13 cellular contexts compared by ENCODE assay signal in the genomic region with DNA sequence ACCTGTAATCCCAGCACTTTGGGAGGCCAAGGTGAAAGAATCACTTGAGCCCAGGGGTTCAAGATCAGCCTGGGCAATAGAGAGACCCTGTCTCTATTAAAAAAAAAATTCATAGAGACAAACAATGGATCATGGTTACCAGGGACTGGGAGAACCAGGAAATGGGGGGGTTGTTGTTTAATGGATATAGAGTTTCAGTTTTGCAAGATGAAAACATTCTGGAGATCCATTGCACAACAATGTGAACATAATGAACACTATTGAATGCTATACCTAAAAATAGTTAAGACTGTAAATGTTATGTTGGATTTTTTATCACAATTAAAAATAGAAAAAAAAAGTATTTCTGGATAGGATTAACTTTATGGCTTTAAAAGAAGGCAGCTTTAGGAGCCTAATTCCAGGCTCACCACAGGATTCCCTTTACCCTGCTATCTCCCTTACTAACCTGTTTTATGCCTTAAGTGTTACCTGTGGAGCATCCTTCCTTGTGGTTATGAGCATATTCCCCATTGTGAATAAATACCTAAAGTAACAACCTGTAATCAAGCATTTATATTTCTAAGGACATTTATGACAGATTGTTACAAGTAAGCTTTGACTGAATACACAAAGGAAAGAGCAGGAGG. TPM values are rescaled to one million over a fixed set of nuclear protein-coding genes. Genes with fewer than 3 reads are reported as not detected.
DNase-seq lines count a peak whose midpoint lies in the region; ATAC-seq and TF ChIP-seq lines count a peak whose summit lies in the region.
"Had no signal": no experiment of that assay in that cellular context is flagged by ENCODE, and none has a peak within 500 bp of the region (broad histone marks: within the 10 kb centered on the region; RNA-seq: fewer than 3 reads in every experiment).

No MANE protein-coding gene starts in this region.

- H3K4me3 ChIP-seq in ACC112 (ENCODE audit: low read depth, low read length), result peak overlapping the region; percentile 5; the same call in 1 of the 2 replicates
- H3K4me3 ChIP-seq in mesenchymal stem cell (ENCODE audit: insufficient read depth in 1 of 2, low read depth in 1 of 2, low read length in 2 of 2), result no peak overlapping the region
- H3K4me3 ChIP-seq: suprapubic skin had no signal

- no peak overlapping the region for H3K4me3 Mint-ChIP-seq in chondrocyte (ENCODE audit: unreplicated experiment)
- no peak overlapping the region for H3K4me3 Mint-ChIP-seq in glutamatergic neuron (ENCODE audit: unreplicated experiment)
- no peak overlapping the region for H3K4me3 Mint-ChIP-seq in stimulated activated naive B cell treated with anti-CD40 and anti-IgM and Interleukin-4, amounts not matched to agents 10 μg/mL and 1 μg/mL and 100 μg/mL, for 72 hours
- H3K4me3 Mint-ChIP-seq: activated naive CD8-positive, alpha-beta T cell treated with anti-CD3 and anti-CD28 coated beads for 36 hours had no signal

- no peak overlapping the region for H3K4ac ChIP-seq in mesenchymal stem cell (ENCODE audit: low read depth in 1 of 2, low read length in 2 of 2)

- H4K91ac ChIP-seq in mesenchymal stem cell (ENCODE audit: low read length), result no peak overlapping the region

- H3K14ac ChIP-seq in mesenchymal stem cell (ENCODE audit: low read length in 2 of 2), result no peak overlapping the region

- DNase-seq in chondrocyte (ENCODE audit: low spot score) (no peak), mesenchymal stem cell (peak; percentile 34), glutamatergic neuron (no peak), Ammon's horn (ENCODE audit: low spot score) (no peak)
- DNase-seq in stimulated activated naive B cell treated with anti-CD40 and anti-IgM and Interleukin-4, amounts not matched to agents 10 μg/mL and 1 μg/mL and 100 μg/mL, for 72 hours, result no peak
- DNase-seq: activated naive CD8-positive, alpha-beta T cell treated with anti-CD3 and anti-CD28 coated beads for 36 hours; erythroblast; NCI-H2171 treated with DMSO at 0.1 percent for 48 hours; stimulated activated CD4-positive, alpha-beta T cell treated with anti-CD3 and anti-CD28 coated beads, Interleukin-12 subunit alpha, Interleukin-12 subunit beta, amount 100 ng/mL, for 4 hours had no signal

- H3K4me1 ChIP-seq in ACC112 (ENCODE audit: control insufficient read depth, insufficient read depth, low read length, unreplicated experiment) (peaks cover 33% of the 10 kb centered on the region), mesenchymal stem cell (ENCODE audit: control insufficient read depth, insufficient read depth, low read depth, low read length) (peaks cover 8% of the 10 kb centered on the region)

- no peak overlapping the region for H2BK12ac ChIP-seq in mesenchymal stem cell (ENCODE audit: low read length in 2 of 2)

- H3K4me2 ChIP-seq in mesenchymal stem cell (ENCODE audit: low read length, poor library complexity, severe bottlenecking), result no peak overlapping the region

- H3K36me3 ChIP-seq in ACC112 (ENCODE audit: insufficient read depth, low read length) (0 out of 2 replicates have a peak, but pooled peaks cover 4% of the 10 kb centered on the region), mesenchymal stem cell (ENCODE audit: control insufficient read depth in 1 of 2, insufficient read depth in 2 of 2, low read depth in 1 of 2, low read length in 2 of 2) (no peaks in the 10 kb centered on the region)
- H3K36me3 ChIP-seq: suprapubic skin had no signal

- H2BK5ac ChIP-seq in mesenchymal stem cell (ENCODE audit: low read depth, low read length, poor library complexity, severe bottlenecking), result no peak overlapping the region

- H2BK15ac ChIP-seq in mesenchymal stem cell (ENCODE audit: low read depth, poor library complexity, severe bottlenecking), result no peak overlapping the region

- no peak overlapping the region for H3K9ac ChIP-seq in mesenchymal stem cell (ENCODE audit: low read length)

- H3K36me3 Mint-ChIP-seq in chondrocyte (ENCODE audit: low read depth), result no peaks in the 10 kb centered on the region
- no peaks in the 10 kb centered on the region for H3K36me3 Mint-ChIP-seq in glutamatergic neuron (ENCODE audit: unreplicated experiment)
- H3K36me3 Mint-ChIP-seq in stimulated activated naive B cell treated with anti-CD40 and anti-IgM and Interleukin-4, amounts not matched to agents 10 μg/mL and 1 μg/mL and 100 μg/mL, for 72 hours, result no peaks in the 10 kb centered on the region
- H3K36me3 Mint-ChIP-seq: activated naive CD8-positive, alpha-beta T cell treated with anti-CD3 and anti-CD28 coated beads for 36 hours had no signal

- no peaks in the 10 kb centered on the region for H3K79me2 ChIP-seq in ACC112 (ENCODE audit: control insufficient read depth, insufficient read depth, low read length, unreplicated experiment)

- H2AK5ac ChIP-seq in mesenchymal stem cell (ENCODE audit: low read length, severe bottlenecking), result no peak overlapping the region

- no peak overlapping the region for H3K18ac ChIP-seq in mesenchymal stem cell (ENCODE audit: low read depth in 1 of 2, low read length in 2 of 2)

- no peaks in the 10 kb centered on the region for H3K27me3 ChIP-seq in ACC112 (ENCODE audit: insufficient read depth, low read length)
- no peaks in the 10 kb centered on the region for H3K27me3 ChIP-seq in mesenchymal stem cell (ENCODE audit: control insufficient read depth in 1 of 2, insufficient read depth in 1 of 2, low read length in 2 of 2)
- H3K27me3 ChIP-seq: suprapubic skin had no signal

- no peak overlapping the region for H4K8ac ChIP-seq in mesenchymal stem cell (ENCODE audit: low read length)

- no peaks in the 10 kb centered on the region for H3K9me3 ChIP-seq in mesenchymal stem cell (ENCODE audit: control insufficient read depth, low read length)
- H3K9me3 ChIP-seq: suprapubic skin had no signal

- H3K27ac Mint-ChIP-seq in chondrocyte (ENCODE audit: unreplicated experiment) (peak overlapping the region; percentile 79), glutamatergic neuron (ENCODE audit: unreplicated experiment) (no peak overlapping the region)
- H3K27ac Mint-ChIP-seq in stimulated activated naive B cell treated with anti-CD40 and anti-IgM and Interleukin-4, amounts not matched to agents 10 μg/mL and 1 μg/mL and 100 μg/mL, for 72 hours, result no peak overlapping the region
- H3K27ac Mint-ChIP-seq: activated naive CD8-positive, alpha-beta T cell treated with anti-CD3 and anti-CD28 coated beads for 36 hours had no signal

- no peak overlapping the region for H3K23ac ChIP-seq in mesenchymal stem cell (ENCODE audit: low read length in 2 of 2)

- H3K79me1 ChIP-seq in mesenchymal stem cell (replicated peaks; ENCODE audit: low read length, poor library complexity, severe bottlenecking), result peaks cover 4% of the 10 kb centered on the region

- no peak for TF ChIP-seq EP300 in Ishikawa (IDR thresholded peaks at IDR 0.05; ENCODE audit: borderline replicate concordance)

- H3K27me3 Mint-ChIP-seq in chondrocyte (ENCODE audit: low read depth) (no peaks in the 10 kb centered on the region), glutamatergic neuron (ENCODE audit: unreplicated experiment) (no peaks in the 10 kb centered on the region)
- H3K27me3 Mint-ChIP-seq in stimulated activated naive B cell treated with anti-CD40 and anti-IgM and Interleukin-4, amounts not matched to agents 10 μg/mL and 1 μg/mL and 100 μg/mL, for 72 hours, result peaks cover 0 to 19% of the 10 kb centered on the region in 2 donors

- no peak overlapping the region for H2BK120ac ChIP-seq in mesenchymal stem cell (ENCODE audit: low read depth, low read length)

- H3K4me1 Mint-ChIP-seq in chondrocyte (ENCODE audit: low read depth) (peaks cover 39% of the 10 kb centered on the region), glutamatergic neuron (ENCODE audit: low read depth, unreplicated experiment) (no peaks in the 10 kb centered on the region)
- H3K4me1 Mint-ChIP-seq in stimulated activated naive B cell treated with anti-CD40 and anti-IgM and Interleukin-4, amounts not matched to agents 10 μg/mL and 1 μg/mL and 100 μg/mL, for 72 hours, result no peaks in the 10 kb centered on the region
- H3K4me1 Mint-ChIP-seq: activated naive CD8-positive, alpha-beta T cell treated with anti-CD3 and anti-CD28 coated beads for 36 hours had no signal

- TF ChIP-seq RAD21 in Ishikawa (IDR thresholded peaks at IDR 0.05; ENCODE audit: low read depth), result no peak

- H2AFZ ChIP-seq in ACC112 (ENCODE audit: low read length, unreplicated experiment) (peak overlapping the region; percentile 67), mesenchymal stem cell (ENCODE audit: low read depth, low read length) (no peak overlapping the region)

- H3K27ac ChIP-seq in ACC112 (ENCODE audit: low read depth, low read length), result peak overlapping the region; percentile 34; the same call in 1 of the 2 replicates
- H3K27ac ChIP-seq in mesenchymal stem cell (ENCODE audit: low read length, poor library complexity, severe bottlenecking), result peak overlapping the region; percentile 69

- TF ChIP-seq CTCF in chondrocyte (IDR thresholded peaks at IDR 0.05) (no peak), glutamatergic neuron (IDR thresholded peaks at IDR 0.05; ENCODE audit: partially characterized antibody, unreplicated experiment) (no peak)

- H3K9me3 Mint-ChIP-seq in chondrocyte (ENCODE audit: low read depth) (no peaks in the 10 kb centered on the region), glutamatergic neuron (ENCODE audit: unreplicated experiment) (peaks cover 2% of the 10 kb centered on the region)
- H3K9me3 Mint-ChIP-seq in stimulated activated naive B cell treated with anti-CD40 and anti-IgM and Interleukin-4, amounts not matched to agents 10 μg/mL and 1 μg/mL and 100 μg/mL, for 72 hours, result no peaks in the 10 kb centered on the region
- H3K9me3 Mint-ChIP-seq: activated naive CD8-positive, alpha-beta T cell treated with anti-CD3 and anti-CD28 coated beads for 36 hours had no signal

- no peak for ATAC-seq in GM19035 (IDR thresholded peaks at IDR 0.05; ENCODE audit: unreplicated experiment)
- ATAC-seq in stimulated activated naive B cell treated with anti-CD40 and anti-IgM and Interleukin-4, amounts not matched to agents 10 μg/mL and 1 μg/mL and 100 μg/mL, for 72 hours (replicated peaks), result no peak

TF ChIP-seq in Ishikawa, 13 proteins besides CTCF, POLR2A, EP300 and RAD21 (continues in another document):
- TF ChIP-seq CEBPB (IDR thresholded peaks at IDR 0.05), result 0 out of 2 replicates have a peak, but pooled peaks have one; percentile 24
- TF ChIP-seq, protein P1, sequence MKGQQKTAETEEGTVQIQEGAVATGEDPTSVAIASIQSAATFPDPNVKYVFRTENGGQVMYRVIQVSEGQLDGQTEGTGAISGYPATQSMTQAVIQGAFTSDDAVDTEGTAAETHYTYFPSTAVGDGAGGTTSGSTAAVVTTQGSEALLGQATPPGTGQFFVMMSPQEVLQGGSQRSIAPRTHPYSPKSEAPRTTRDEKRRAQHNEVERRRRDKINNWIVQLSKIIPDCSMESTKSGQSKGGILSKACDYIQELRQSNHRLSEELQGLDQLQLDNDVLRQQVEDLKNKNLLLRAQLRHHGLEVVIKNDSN (IDR thresholded peaks at IDR 0.05), result no peak
- TF ChIP-seq CREB1 (IDR thresholded peaks at IDR 0.05; ENCODE audit: low read depth), result no peak

RNA-seq across cellular contexts. Expression of a gene that starts 45.1 kb away (rescaled TPM):
- total RNA-seq in chondrocyte, result 61.1 to 76.8 TPM (median 72.3 TPM) in 3 replicates
- polyA plus RNA-seq in mesenchymal stem cell (2013, experiment 1 of 2), result 111 TPM
- 130 TPM for polyA plus RNA-seq in mesenchymal stem cell (2013, experiment 2 of 2)
- total RNA-seq in glutamatergic neuron (ENCODE audit: unreplicated experiment), result 64.4 TPM
